Comparison of ENCODE assay signal across 8 cellular contexts in genomic region chr4:54657556-54658313, GRCh38. TPM values are rescaled to one million over a fixed set of nuclear protein-coding genes. Genes with fewer than 3 reads are reported as not detected.
DNase-seq lines count a peak whose midpoint lies in the region; ATAC-seq, FAIRE-seq and TF ChIP-seq lines count a peak whose summit lies in the region.

Gene KIT, plus strand, starts transcription at chr4:54657957. Its CDS starts 58 bp downstream, at chr4:54658015.

- TF ChIP-seq CTCF in endothelial cell of umbilical vein (IDR thresholded peaks at IDR 0.05; ENCODE audit: extremely low read depth in 1 of 2, insufficient read depth in 1 of 2, low read depth in 1 of 2, low read length in 2 of 2) = no peak

- FAIRE-seq in GM12891 (lab: Jason Lieb, UNC) = no peak
- no peak for FAIRE-seq in endothelial cell of umbilical vein (lab: Jason Lieb, UNC)

- intact Hi-C loops in endothelial cell of umbilical vein (cut with micrococcal nuclease) = loop anchor here (1.0 to 5.0 kb wide), 3 partner anchors 285 to 890 kb away; partner anchors contain the start of gene CLOCK

- H3K4me3 Mint-ChIP-seq in activated CD4-positive, alpha-beta T cell treated with anti-CD3 and anti-CD28 coated beads, Interleukin-2, amount 10 ng/mL, durations not matched to agents 7 days and 5 days = peak within 1 kb of the TSS; percentile 66

- dilution Hi-C loops in endothelial cell of umbilical vein (cut with MboI; ENCODE audit: extremely low pct_ligation_motif_present, low sequenced_read_pairs) = no loop called here

- CTCF ChIA-PET in activated CD4-positive, alpha-beta T cell treated with anti-CD3 and anti-CD28 coated beads, Interleukin-2, amount 10 ng/mL, durations not matched to agents 7 days and 5 days (lab: Charles Lee) = no interaction called here
- CTCF ChIA-PET in endothelial cell of umbilical vein (lab: Charles Lee) = interaction anchor here (1.1 to 1.6 kb wide), 2 partner anchors 12 to 304 kb away, joined by 5 to 7 read pairs; no protein-coding TSS in a partner anchor

- H3K4me1 Mint-ChIP-seq in activated CD4-positive, alpha-beta T cell treated with anti-CD3 and anti-CD28 coated beads, Interleukin-2, amount 10 ng/mL, durations not matched to agents 7 days and 5 days = peaks cover 25% of the 10 kb centered on the region

- peaks cover 29 to 68% of the 10 kb centered on the region in 2 experiments for H3K27me3 ChIP-seq in endothelial cell of umbilical vein (ENCODE audit: control insufficient read depth in 2 of 2, insufficient read depth in 2 of 2, low read length in 2 of 2)

- H3K36me3 Mint-ChIP-seq in activated CD4-positive, alpha-beta T cell treated with anti-CD3 and anti-CD28 coated beads, Interleukin-2, amount 10 ng/mL, durations not matched to agents 7 days and 5 days (ENCODE audit: low read depth) = no peaks in the 10 kb centered on the region

- DNase-seq in GM12891 (ENCODE audit: insufficient read length, low spot score) (peak; percentile 21), NCI-H146 (lab: John Stamatoyannopoulos, UW) (peak; percentile 93), endothelial cell of umbilical vein (ENCODE audit: low read depth, low spot score) (peak; percentile 56), midbrain (lab: John Stamatoyannopoulos, UW) (peak; percentile 24)
- no peak for DNase-seq in activated CD4-positive, alpha-beta T cell treated with anti-CD3 and anti-CD28 coated beads, Interleukin-2, amount 10 ng/mL, durations not matched to agents 7 days and 5 days

- ATAC-seq in GM19023 (IDR thresholded peaks at IDR 0.05; ENCODE audit: unreplicated experiment) (no peak), GM18870 (IDR thresholded peaks at IDR 0.05; ENCODE audit: unreplicated experiment) (no peak)

- no peaks in the 10 kb centered on the region for H3K9me1 ChIP-seq in endothelial cell of umbilical vein (replicated peaks; ENCODE audit: control insufficient read depth, extremely low read depth, insufficient read depth, low read length)

- no TSS peak for BruUV-seq in endothelial cell of umbilical vein (replicated peaks; lab: Mats Ljungman, UMichigan)

- H3K4me3 ChIP-seq in endothelial cell of umbilical vein (replicated peaks in 1 of 3; ENCODE audit: insufficient read depth in 1 of 3, low read depth in 1 of 3, low read length in 3 of 3) = peak within 1 kb of the TSS; percentile 46 to 69 (median 54)

- POLR2A ChIA-PET in activated CD4-positive, alpha-beta T cell treated with anti-CD3 and anti-CD28 coated beads, Interleukin-2, amount 10 ng/mL, durations not matched to agents 7 days and 5 days (lab: Charles Lee) = no interaction called here
- POLR2A ChIA-PET in endothelial cell of umbilical vein (lab: Charles Lee) = no interaction called here

- H3K27ac Mint-ChIP-seq in activated CD4-positive, alpha-beta T cell treated with anti-CD3 and anti-CD28 coated beads, Interleukin-2, amount 10 ng/mL, durations not matched to agents 7 days and 5 days = peak within 1 kb of the TSS; percentile 25

- H2AFZ ChIP-seq in endothelial cell of umbilical vein (ENCODE audit: low read depth, low read length) = peak within 1 kb of the TSS; percentile 89

- H3K9me3 ChIP-seq in endothelial cell of umbilical vein (replicated peaks; ENCODE audit: control insufficient read depth, insufficient read depth, low read length) = no peaks in the 10 kb centered on the region

- peak within 1 kb of the TSS; percentile 25 for H3K9ac ChIP-seq in endothelial cell of umbilical vein (replicated peaks; ENCODE audit: extremely low read depth, insufficient read depth, low read length)

- no peaks in the 10 kb centered on the region for H3K36me3 ChIP-seq in endothelial cell of umbilical vein (ENCODE audit: control insufficient read depth in 2 of 2, extremely low read depth in 1 of 2, insufficient read depth in 2 of 2, low read length in 2 of 2)

- no peak within 1 kb of the TSS for H3K27ac ChIP-seq in endothelial cell of umbilical vein (ENCODE audit: insufficient read depth, low read depth, low read length)
- H3K27ac ChIP-seq in temporal lobe (ENCODE audit: low read depth, low read length) = no peak within 1 kb of the TSS

- no peaks in the 10 kb centered on the region for H4K20me1 ChIP-seq in endothelial cell of umbilical vein (replicated peaks; ENCODE audit: control insufficient read depth, extremely low read depth, insufficient read depth, low read length)

- H3K27me3 Mint-ChIP-seq in activated CD4-positive, alpha-beta T cell treated with anti-CD3 and anti-CD28 coated beads, Interleukin-2, amount 10 ng/mL, durations not matched to agents 7 days and 5 days = peaks cover 79% of the 10 kb centered on the region

- H3K9me3 Mint-ChIP-seq in activated CD4-positive, alpha-beta T cell treated with anti-CD3 and anti-CD28 coated beads, Interleukin-2, amount 10 ng/mL, durations not matched to agents 7 days and 5 days = no peaks in the 10 kb centered on the region

- H3K4me1 ChIP-seq in endothelial cell of umbilical vein (ENCODE audit: control insufficient read depth, extremely low read depth, insufficient read depth, low read length) = peaks cover 16% of the 10 kb centered on the region

- TF ChIP-seq POLR2A in GM12891 (IDR thresholded peaks at IDR 0.05; ENCODE audit: low read depth, low read length) (no peak), endothelial cell of umbilical vein (IDR thresholded peaks at IDR 0.05; ENCODE audit: low read depth, low read length) (no peak)

- H3K79me2 ChIP-seq in endothelial cell of umbilical vein (ENCODE audit: control insufficient read depth, insufficient read depth, low read length) = no peaks in the 10 kb centered on the region

- peak within 1 kb of the TSS; percentile 66 for H3K4me2 ChIP-seq in endothelial cell of umbilical vein (ENCODE audit: insufficient read depth, low read length)

TF ChIP-seq in GM12891, 5 proteins besides CTCF, POLR2A, EP300 and RAD21:
- TF ChIP-seq SPI1 (IDR thresholded peaks at IDR 0.05; ENCODE audit: low read depth, low read length) (no peak), POLR2AphosphoS5 (IDR thresholded peaks at IDR 0.05; ENCODE audit: low read depth, low read length) (no peak), POU2F2 (IDR thresholded peaks at IDR 0.05; ENCODE audit: low read depth, low read length) (no peak), PAX5 (IDR thresholded peaks at IDR 0.05; ENCODE audit: insufficient read depth, low read length, severe bottlenecking) (no peak), TAF1 (IDR thresholded peaks at IDR 0.05; ENCODE audit: low read depth, low read length) (no peak)

TF ChIP-seq in endothelial cell of umbilical vein, 7 proteins besides CTCF, POLR2A, EP300 and RAD21:
- TF ChIP-seq FOS (IDR thresholded peaks at IDR 0.05; ENCODE audit: borderline replicate concordance, insufficient read depth, low read length) (no peak), EZH2 (IDR thresholded peaks at IDR 0.05; ENCODE audit: borderline replicate concordance, low read depth, low read length, severe bottlenecking) (peak; percentile 78), POLR2AphosphoS5 (IDR thresholded peaks at IDR 0.05; ENCODE audit: insufficient read depth, low read depth, low read length) (no peak)

RNA-seq across cellular contexts. Expression of gene KIT, which starts in this region (rescaled TPM):
- 0.01 TPM for polyA plus RNA-seq in GM12891 (2012; ENCODE audit: low read depth, missing spikeins)
- total RNA-seq in activated CD4-positive, alpha-beta T cell treated with anti-CD3 and anti-CD28 coated beads, Interleukin-2, amount 10 ng/mL, durations not matched to agents 7 days and 5 days = under 1 TPM; 0.29 to 0.79 TPM
- total RNA-seq in endothelial cell of umbilical vein (29.3 and 39.7 TPM in 2 replicates), temporal lobe (75.5 TPM)
- 12.0 and 19.8 TPM in 2 replicates for polyA plus RNA-seq in endothelial cell of umbilical vein
- polyA plus RNA-seq in endothelial cell of umbilical vein (2011; cell fraction: cytosol; rRNA removed) = 6.8 and 7.0 TPM in 2 replicates
- polyA plus RNA-seq in endothelial cell of umbilical vein (2011; cell fraction: nucleus; rRNA removed) = 22.5 and 25.5 TPM in 2 replicates
- 11.4 and 16.7 TPM in 2 replicates for polyA plus RNA-seq in endothelial cell of umbilical vein (2012)
- polyA minus RNA-seq in endothelial cell of umbilical vein = 36.5 and 67.3 TPM in 2 replicates
- not detected for polyA minus RNA-seq in endothelial cell of umbilical vein (2011; cell fraction: cytosol; rRNA and poly(A)+ RNA removed)
- 26.3 and 39.5 TPM in 2 replicates for polyA minus RNA-seq in endothelial cell of umbilical vein (2011; cell fraction: nucleus; rRNA and poly(A)+ RNA removed)

Comparison
In these comparisons a context has a peak if more than half of its experiments do, and no peak if none do; other contexts are left out.
1. RNA of gene KIT (total RNA-seq): 75.5 TPM in temporal lobe (single experiment) and 29.3 to 39.7 TPM in endothelial cell of umbilical vein; 0.29 to 0.79 TPM in activated CD4-positive, alpha-beta T cell treated with anti-CD3 and anti-CD28 coated beads, Interleukin-2, amount 10 ng/mL, durations not matched to agents 7 days and 5 days; every median in the first group is over 10 times any median in the second.